6 cellular contexts compared by ENCODE assay signal in genomic region chr1:36501911-36502310, GRCh38. TPM values are rescaled to one million over a fixed set of nuclear protein-coding genes. Genes with fewer than 3 reads are reported as not detected.
"Had no signal": no experiment of that assay in that cellular context is flagged by ENCODE, and none has a peak within 500 bp of the region (broad histone marks: within the 10 kb centered on the region; RNA-seq: fewer than 3 reads in every experiment).

No MANE protein-coding gene starts in this region.

RNA-seq across cellular contexts. Expression of gene CSF3R, which starts 19.2 kb away (rescaled TPM):
- total RNA-seq: GM23248, GM23338, H1, H4, H9, HFFc6 had no signal
- polyA plus RNA-seq: GM23248, GM23338, H1 had no signal
